In genomic region chr6:37051138-37052026, GRCh38 we compare ENCODE assay signal across 1 cellular context.
TF ChIP-seq lines count a peak whose summit lies in the region.

No MANE protein-coding gene starts in this region.

TF ChIP-seq in HepG2, 621 proteins besides CTCF, POLR2A, EP300 and RAD21 (continued from another document and continues in another):
- TF ChIP-seq CSRNP2 (CRISPR knock-in tag; conservative IDR thresholded peaks at IDR 0.05; ENCODE audit: low read depth) (no peak), ZNF281 (CRISPR knock-in tag; IDR thresholded peaks at IDR 0.05; ENCODE audit: borderline replicate concordance) (peak; percentile 76; the same call in 1 of the 2 replicates), ARID5B (CRISPR knock-in tag; IDR thresholded peaks at IDR 0.05) (peak; percentile 73), REXO4 (CRISPR knock-in tag; IDR thresholded peaks at IDR 0.05; ENCODE audit: borderline replicate concordance) (no peak), MIXL1 (CRISPR knock-in tag; IDR thresholded peaks at IDR 0.05) (peak; percentile 58; the same call in 1 of the 2 replicates), ZNF709 (CRISPR knock-in tag; IDR thresholded peaks at IDR 0.05) (no peak), NCOA5 (CRISPR knock-in tag; IDR thresholded peaks at IDR 0.05) (no peak), MYNN (CRISPR knock-in tag; IDR thresholded peaks at IDR 0.05; ENCODE audit: low read depth) (no peak; the same call in 1 of the 2 replicates), TFAP4 (IDR thresholded peaks at IDR 0.05; ENCODE audit: borderline replicate concordance, low read depth) (peak; percentile 66; the same call in 1 of the 2 replicates), ZBTB7B (CRISPR knock-in tag; IDR thresholded peaks at IDR 0.05) (peak; percentile 93), NFE2L2 (IDR thresholded peaks at IDR 0.05; ENCODE audit: low read length) (no peak), ELF1 (CRISPR knock-in tag; IDR thresholded peaks at IDR 0.05) (peak; percentile 50), MLX (CRISPR knock-in tag; IDR thresholded peaks at IDR 0.05) (peak; percentile 52), NAIF1 (CRISPR knock-in tag; IDR thresholded peaks at IDR 0.05; ENCODE audit: borderline replicate concordance) (no peak), ELK4 (CRISPR knock-in tag; IDR thresholded peaks at IDR 0.05; ENCODE audit: borderline replicate concordance) (no peak), MEIS2 (CRISPR knock-in tag; IDR thresholded peaks at IDR 0.05) (peak; percentile 55; the same call in 1 of the 2 replicates), ZNF24 (IDR thresholded peaks at IDR 0.05) (no peak), ZNF136 (CRISPR knock-in tag; IDR thresholded peaks at IDR 0.05; ENCODE audit: low read depth) (no peak; the same call in 1 of the 2 replicates), ZNF550 (CRISPR knock-in tag; IDR thresholded peaks at IDR 0.05; ENCODE audit: borderline replicate concordance) (no peak), IKZF5 (CRISPR knock-in tag; IDR thresholded peaks at IDR 0.05) (peak; percentile 78), ZNF33B (CRISPR knock-in tag; IDR thresholded peaks at IDR 0.05) (no peak), ZNF597 (CRISPR knock-in tag; IDR thresholded peaks at IDR 0.05) (no peak), ZNF512 (CRISPR knock-in tag; IDR thresholded peaks at IDR 0.05) (no peak), CERS6 (CRISPR knock-in tag; IDR thresholded peaks at IDR 0.05) (no peak), CBX2 (IDR thresholded peaks at IDR 0.05; ENCODE audit: low read depth, low read length) (no peak), CBX2 (CRISPR knock-in tag; IDR thresholded peaks at IDR 0.05; ENCODE audit: low read depth) (no peak), HIVEP1 (CRISPR knock-in tag; IDR thresholded peaks at IDR 0.05) (peak; percentile 77), CCAR2 (optimal IDR thresholded peaks at IDR 0.05; ENCODE audit: low read depth, low read length) (no peak), FOXP4 (CRISPR knock-in tag; IDR thresholded peaks at IDR 0.05) (peak; percentile 70), ZNF724P (CRISPR knock-in tag; IDR thresholded peaks at IDR 0.05; ENCODE audit: borderline replicate concordance) (no peak; the same call in 1 of the 2 replicates), ZNF431 (CRISPR knock-in tag; IDR thresholded peaks at IDR 0.05; ENCODE audit: borderline replicate concordance, low read depth) (no peak; the same call in 1 of the 2 replicates), ZBTB44 (CRISPR knock-in tag; IDR thresholded peaks at IDR 0.05) (no peak), NBN (conservative IDR thresholded peaks at IDR 0.05) (no peak), ZUFSP (CRISPR knock-in tag; IDR thresholded peaks at IDR 0.05; ENCODE audit: borderline replicate concordance) (no peak)
